11 cellular contexts compared by ENCODE assay signal in genomic region chr5:176658817-176659216, GRCh38. TPM values are rescaled to one million over a fixed set of nuclear protein-coding genes. Genes with fewer than 3 reads are reported as not detected.
DNase-seq lines count a peak whose midpoint lies in the region; ATAC-seq and TF ChIP-seq lines count a peak whose summit lies in the region.
"Had no signal": no experiment of that assay in that cellular context is flagged by ENCODE, and none has a peak within 500 bp of the region (broad histone marks: within the 10 kb centered on the region; RNA-seq: fewer than 3 reads in every experiment).

No MANE protein-coding gene starts in this region.

- peak overlapping the region; percentile 87 for H3K27ac Mint-ChIP-seq in CD8-positive, alpha-beta T cell
- H3K27ac Mint-ChIP-seq in activated naive CD8-positive, alpha-beta T cell treated with anti-CD3 and anti-CD28 coated beads, Interleukin-2, amount 50 U/mL, for 24 hours = no peak overlapping the region

- no peaks in the 10 kb centered on the region for H3K9me3 ChIP-seq in CD8-positive, alpha-beta T cell (ENCODE audit: low read length)
- H3K9me3 ChIP-seq in mucosa of rectum (ENCODE audit: control insufficient read depth in 2 of 2, low read length in 2 of 2) = no peaks in the 10 kb centered on the region
- H3K9me3 ChIP-seq: gastrocnemius medialis had no signal

- H3K36me3 Mint-ChIP-seq in CD8-positive, alpha-beta T cell = peaks cover 23% of the 10 kb centered on the region
- H3K36me3 Mint-ChIP-seq in activated naive CD8-positive, alpha-beta T cell treated with anti-CD3 and anti-CD28 coated beads, Interleukin-2, amount 50 U/mL, for 24 hours (ENCODE audit: low read depth) = peaks cover 2% of the 10 kb centered on the region

- peak; percentile 27 for ATAC-seq in CD8-positive, alpha-beta T cell
- no peak for ATAC-seq in activated naive CD8-positive, alpha-beta T cell treated with anti-CD3 and anti-CD28 coated beads, Interleukin-2, amount 50 U/mL, for 24 hours
- ATAC-seq in HG03039 (IDR thresholded peaks at IDR 0.05; ENCODE audit: unreplicated experiment) = no peak

- no peak overlapping the region for H3K9ac ChIP-seq in mucosa of rectum (ENCODE audit: low read depth in 1 of 2, low read length in 2 of 2)

- H3K27me3 ChIP-seq in CD8-positive, alpha-beta T cell (ENCODE audit: insufficient read depth, low read length) = no peaks in the 10 kb centered on the region
- no peaks in the 10 kb centered on the region for H3K27me3 ChIP-seq in mucosa of rectum (ENCODE audit: control insufficient read depth in 2 of 2, insufficient read depth in 2 of 2, low read length in 2 of 2)

- no peaks in the 10 kb centered on the region for H3K9me3 Mint-ChIP-seq in CD8-positive, alpha-beta T cell
- no peaks in the 10 kb centered on the region for H3K9me3 Mint-ChIP-seq in activated naive CD8-positive, alpha-beta T cell treated with anti-CD3 and anti-CD28 coated beads, Interleukin-2, amount 50 U/mL, for 24 hours

- no peak for TF ChIP-seq CTCF in CD8-positive, alpha-beta T cell (IDR thresholded peaks at IDR 0.05)

- CTCF ChIA-PET in CD8-positive, alpha-beta T cell (lab: Charles Lee) = interaction anchor here (0.7 to 5.8 kb wide), 13 partner anchors 10 to 454 kb away, joined by 3 to 72 read pairs (median 3); partner anchors contain the start of gene TSPAN17

- peak overlapping the region; percentile 38 for H3K4me3 ChIP-seq in CD8-positive, alpha-beta T cell (ENCODE audit: low read depth, low read length)
- peak overlapping the region; percentile 42 to 57 for H3K4me3 ChIP-seq in mucosa of rectum (ENCODE audit: low read length in 2 of 2)
- H3K4me3 ChIP-seq: gastrocnemius medialis had no signal

- DNase-seq in CD8-positive, alpha-beta T cell = peak in 4 of 7 experiments; percentile 6 to 31 (median 16)
- peak; percentile 13 for DNase-seq in HT1080 (ENCODE audit: low read depth)
- no peak for DNase-seq in activated naive CD8-positive, alpha-beta T cell treated with anti-CD3 and anti-CD28 coated beads, Interleukin-2, amount 50 U/mL, for 24 hours
- no peak for DNase-seq in LoVo (ENCODE audit: low spot score)
- DNase-seq in amygdala (lab: John Stamatoyannopoulos, UW) = no peak
- DNase-seq in hippocampal formation (lab: John Stamatoyannopoulos, UW) = no peak

- intact Hi-C loops in CD8-positive, alpha-beta T cell (cut with DNase I, micrococcal nuclease) = loop anchor here (1.0 to 5.0 kb wide), 5 partner anchors 158 to 452 kb away; partner anchors contain the start of gene CLTB (in 1 of the 2)

- POLR2A ChIA-PET in CD8-positive, alpha-beta T cell (lab: Charles Lee) = interaction anchor here (0.6 to 3.7 kb wide), 4 partner anchors 11 to 1054 kb away, joined by 3 to 21 read pairs (median 3); partner anchors contain the start of genes RNF44 and TSPAN17

- H3K4me1 ChIP-seq in CD8-positive, alpha-beta T cell (ENCODE audit: insufficient read depth, low read length) = peaks cover 33% of the 10 kb centered on the region
- H3K4me1 ChIP-seq in mucosa of rectum (ENCODE audit: control insufficient read depth in 2 of 2, insufficient read depth in 2 of 2, low read length in 2 of 2) = peaks cover 13 to 14% of the 10 kb centered on the region in 2 donors

- H3K4me3 Mint-ChIP-seq in CD8-positive, alpha-beta T cell = peak overlapping the region; percentile 84
- H3K4me3 Mint-ChIP-seq in activated naive CD8-positive, alpha-beta T cell treated with anti-CD3 and anti-CD28 coated beads, Interleukin-2, amount 50 U/mL, for 24 hours = peak overlapping the region; percentile 34

- no peaks in the 10 kb centered on the region for H3K36me3 ChIP-seq in CD8-positive, alpha-beta T cell (ENCODE audit: insufficient read depth, low read length)
- peaks cover 2 to 6% of the 10 kb centered on the region in 2 donors for H3K36me3 ChIP-seq in mucosa of rectum (ENCODE audit: control insufficient read depth in 2 of 2, insufficient read depth in 2 of 2, low read length in 2 of 2)

- H3K27me3 Mint-ChIP-seq in CD8-positive, alpha-beta T cell (ENCODE audit: low read depth) = peaks cover 3% of the 10 kb centered on the region
- H3K27me3 Mint-ChIP-seq in activated naive CD8-positive, alpha-beta T cell treated with anti-CD3 and anti-CD28 coated beads, Interleukin-2, amount 50 U/mL, for 24 hours = peaks cover under 1% of the 10 kb centered on the region

- no peak overlapping the region for H3K27ac ChIP-seq in CD8-positive, alpha-beta T cell (ENCODE audit: low read depth, low read length)
- H3K27ac ChIP-seq in mucosa of rectum (ENCODE audit: low read depth in 2 of 2, low read length in 2 of 2) = no peak overlapping the region
- H3K27ac ChIP-seq: gastrocnemius medialis, VCaP had no signal

- peaks cover 39% of the 10 kb centered on the region for H3K4me1 Mint-ChIP-seq in CD8-positive, alpha-beta T cell (ENCODE audit: low read depth)
- peaks cover 40% of the 10 kb centered on the region for H3K4me1 Mint-ChIP-seq in activated naive CD8-positive, alpha-beta T cell treated with anti-CD3 and anti-CD28 coated beads, Interleukin-2, amount 50 U/mL, for 24 hours

RNA-seq across cellular contexts. Expression of gene TSPAN17, which starts 11.5 kb away (rescaled TPM):
- total RNA-seq in CD8-positive, alpha-beta T cell = 1 to 10 TPM; 9.5 to 9.8 TPM
- total RNA-seq in HT1080 (2014; rRNA removed; shearing (Covaris generic)) = 32.8 and 47.7 TPM in 2 replicates
- polyA plus RNA-seq in HT1080 (2015; cell fraction: cytosol; rRNA removed) = 42.3 and 44.9 TPM in 2 replicates
- polyA plus RNA-seq in HT1080 (2015; cell fraction: nucleus; rRNA removed) = 36.3 and 36.7 TPM in 2 replicates

RNA-seq across cellular contexts. Expression of gene EIF4E1B, which starts 28.3 kb away (rescaled TPM):
- total RNA-seq in CD8-positive, alpha-beta T cell = not detected
- total RNA-seq in HT1080 (2014; rRNA removed; shearing (Covaris generic)) = not detected in 2 replicates
- not detected in 2 replicates for polyA plus RNA-seq in HT1080 (2015; cell fraction: cytosol; rRNA removed)
- polyA plus RNA-seq in HT1080 (2015; cell fraction: nucleus; rRNA removed) = not detected in 2 replicates
- total RNA-seq: gastrocnemius medialis, skeletal muscle tissue had no signal

RNA-seq across cellular contexts. Expression of gene SNCB, which starts 28.5 kb away (rescaled TPM):
- not detected for total RNA-seq in CD8-positive, alpha-beta T cell
- total RNA-seq in HT1080 (2014; rRNA removed; shearing (Covaris generic)) = 2.4 and 3.4 TPM in 2 replicates
- 0.98 and 1.2 TPM in 2 replicates for polyA plus RNA-seq in HT1080 (2015; cell fraction: cytosol; rRNA removed)
- 0.30 and 0.54 TPM in 2 replicates for polyA plus RNA-seq in HT1080 (2015; cell fraction: nucleus; rRNA removed)
- total RNA-seq: skeletal muscle tissue had no signal

RNA-seq across cellular contexts. Expression of gene GPRIN1, which starts 48.9 kb away (rescaled TPM):
- total RNA-seq in CD8-positive, alpha-beta T cell = under 1 TPM; 0.14 to 0.16 TPM
- 10.4 and 13.1 TPM in 2 replicates for total RNA-seq in HT1080 (2014; rRNA removed; shearing (Covaris generic))
- polyA plus RNA-seq in HT1080 (2015; cell fraction: cytosol; rRNA removed) = 5.6 and 5.7 TPM in 2 replicates
- 3.6 and 4.3 TPM in 2 replicates for polyA plus RNA-seq in HT1080 (2015; cell fraction: nucleus; rRNA removed)

Comparison
In these comparisons a context has a peak if more than half of its experiments do, and no peak if none do; other contexts are left out.
1. DNase-seq: peak in CD8-positive, alpha-beta T cell (4 of 7) and HT1080 (single experiment); none in activated naive CD8-positive, alpha-beta T cell treated with anti-CD3 and anti-CD28 coated beads, Interleukin-2, amount 50 U/mL, for 24 hours (single experiment), LoVo (single experiment), amygdala (0 of 56) and hippocampal formation (0 of 2).